In genomic region chr1:25476186-25477097, GRCh38 we compare ENCODE assay signal across 13 cellular contexts. TPM values are rescaled to one million over a fixed set of nuclear protein-coding genes. Genes with fewer than 3 reads are reported as not detected.
A peak's percentile ranks its signal among the peaks of the same experiment; 100 is the strongest.
DNase-seq lines count a peak whose midpoint lies in the region; ATAC-seq and TF ChIP-seq lines count a peak whose summit lies in the region.
"Had no signal": no experiment of that assay in that cellular context is flagged by ENCODE, and none has a peak within 500 bp of the region (broad histone marks: within the 10 kb centered on the region; RNA-seq: fewer than 3 reads in every experiment).

No MANE protein-coding gene starts in this region.

- H2BK20ac ChIP-seq in IMR-90 (ENCODE audit: low read depth, low read length), result no peak overlapping the region
- H2BK20ac ChIP-seq in H9 (ENCODE audit: low read depth, low read length, poor library complexity, severe bottlenecking), result no peak overlapping the region

- H4K5ac ChIP-seq in IMR-90 (ENCODE audit: low read depth, low read length) (no peak overlapping the region), H9 (ENCODE audit: insufficient read length, low read depth, low read length) (no peak overlapping the region)

- H3K23ac ChIP-seq in IMR-90 (ENCODE audit: low read depth, low read length) (no peak overlapping the region; the same call in 1 of the 2 replicates), H9 (ENCODE audit: insufficient read length, low read depth, low read length) (no peak overlapping the region)

- H3K9ac ChIP-seq in IMR-90 (ENCODE audit: low read depth, low read length) (no peak overlapping the region), OCI-LY3 (ENCODE audit: low read length) (peak overlapping the region; percentile 70), H9 (ENCODE audit: extremely low read depth, insufficient read length, low read length) (no peak overlapping the region)

- H4K91ac ChIP-seq in IMR-90 (ENCODE audit: insufficient read depth, low read depth, low read length) (no peak overlapping the region), H9 (ENCODE audit: insufficient read length, low read depth, low read length) (no peak overlapping the region)

- no peak overlapping the region for H3K27ac ChIP-seq in CD4-positive, alpha-beta T cell (ENCODE audit: low read depth, low read length)
- H3K27ac ChIP-seq in IMR-90 (ENCODE audit: insufficient read depth, low read length), result no peak overlapping the region
- H3K27ac ChIP-seq in OCI-LY3 (ENCODE audit: low read length), result peak overlapping the region; percentile 99
- H3K27ac ChIP-seq in foreskin keratinocyte, result no peak overlapping the region
- no peak overlapping the region for H3K27ac ChIP-seq in H9 (ENCODE audit: insufficient read length, low read depth, low read length)

- H3K14ac ChIP-seq in IMR-90 (replicated peaks; ENCODE audit: low read depth, low read length) (no peak overlapping the region), H9 (ENCODE audit: insufficient read depth, low read length) (no peak overlapping the region)

- H3K23me2 ChIP-seq in H9 (ENCODE audit: insufficient read length, low read depth, low read length, poor library complexity, severe bottlenecking), result no peaks in the 10 kb centered on the region

- H3K4me1 ChIP-seq in IMR-90 (ENCODE audit: control insufficient read depth, insufficient read depth, low read length) (no peaks in the 10 kb centered on the region), OCI-LY3 (ENCODE audit: low read length) (peaks cover 73% of the 10 kb centered on the region), foreskin keratinocyte (peaks cover 29% of the 10 kb centered on the region), H9 (ENCODE audit: insufficient read depth, low read length) (no peaks in the 10 kb centered on the region)

- H4K8ac ChIP-seq in IMR-90 (ENCODE audit: low read depth in 2 of 2, low read length in 2 of 2) (no peak overlapping the region), H9 (replicated peaks; ENCODE audit: insufficient read length, low read depth, low read length) (no peak overlapping the region)

- peak overlapping the region; percentile 95 for H3K27ac Mint-ChIP-seq in CD4-positive, alpha-beta T cell
- H3K27ac Mint-ChIP-seq in H9, result no peak overlapping the region; a peak in 1 of 7 replicates

- H2AFZ ChIP-seq in IMR-90 (replicated peaks; ENCODE audit: low read length, poor library complexity) (no peak overlapping the region), OCI-LY3 (ENCODE audit: low read depth, low read length) (no peak overlapping the region), H9 (ENCODE audit: low read length) (no peak overlapping the region)

- H3K4me1 Mint-ChIP-seq in CD4-positive, alpha-beta T cell (ENCODE audit: low read depth), result peaks cover 57% of the 10 kb centered on the region
- peaks cover 0 to 6% of the 10 kb centered on the region in 2 experiments; a peak in 1 of 4 replicates for H3K4me1 Mint-ChIP-seq in H9

- H3K18ac ChIP-seq in IMR-90 (ENCODE audit: low read depth, low read length) (no peak overlapping the region), H9 (ENCODE audit: insufficient read length, low read depth, low read length) (no peak overlapping the region)

- H3K27me3 Mint-ChIP-seq in CD4-positive, alpha-beta T cell, result no peaks in the 10 kb centered on the region
- no peaks in the 10 kb centered on the region for H3K27me3 Mint-ChIP-seq in H9 (ENCODE audit: low read depth)

- H3K4ac ChIP-seq in IMR-90 (ENCODE audit: low read depth, low read length) (no peak overlapping the region), H9 (ENCODE audit: low read depth, low read length) (no peak overlapping the region)

- H3K56ac ChIP-seq in IMR-90 (ENCODE audit: extremely low read depth, insufficient read depth, low read length) (no peak overlapping the region), H9 (ENCODE audit: insufficient read length, low read depth, low read length) (no peak overlapping the region)

- BruUV-seq in IMR-90 (replicated peaks; lab: Mats Ljungman, UMichigan), result no TSS peak

- 0 out of 2 replicates have a peak, but pooled peaks cover 4% of the 10 kb centered on the region for H3K9me1 ChIP-seq in IMR-90 (ENCODE audit: insufficient read depth, low read length)

- no peaks in the 10 kb centered on the region for H3K9me3 Mint-ChIP-seq in CD4-positive, alpha-beta T cell
- no peaks in the 10 kb centered on the region for H3K9me3 Mint-ChIP-seq in H9
- H3K9me3 Mint-ChIP-seq: CD14-positive monocyte, natural killer cell had no signal

- no peak overlapping the region for H3K4me2 ChIP-seq in IMR-90 (ENCODE audit: low read depth, low read length)
- peak overlapping the region; percentile 56 for H3K4me2 ChIP-seq in OCI-LY3 (ENCODE audit: low read length)
- no peak overlapping the region for H3K4me2 ChIP-seq in H9 (ENCODE audit: insufficient read depth, insufficient read length, low read length)

- H2BK12ac ChIP-seq in H9 (ENCODE audit: insufficient read length, low read depth, low read length), result no peak overlapping the region

- H3T11ph ChIP-seq in H9 (ENCODE audit: low read length), result no peak overlapping the region

- no peak for TF ChIP-seq CTCF in CD4-positive, alpha-beta T cell (IDR thresholded peaks at IDR 0.05)
- no peak for TF ChIP-seq CTCF in IMR-90 (conservative IDR thresholded peaks at IDR 0.05; ENCODE audit: low read depth, low read length)
- no peak for TF ChIP-seq CTCF in OCI-LY3 (IDR thresholded peaks at IDR 0.05; ENCODE audit: low read depth, low read length)
- TF ChIP-seq CTCF in foreskin keratinocyte (conservative IDR thresholded peaks at IDR 0.05), result no peak
- TF ChIP-seq CTCF in H9 (conservative IDR thresholded peaks at IDR 0.05), result no peak

- H3K36me3 ChIP-seq in IMR-90 (ENCODE audit: control insufficient read depth, insufficient read depth, low read length) (0 out of 2 replicates have a peak, but pooled peaks cover 1% of the 10 kb centered on the region), OCI-LY3 (replicated peaks; ENCODE audit: low read depth, low read length) (peaks cover 14% of the 10 kb centered on the region)

- TF ChIP-seq POLR2A in IMR-90 (IDR thresholded peaks at IDR 0.05; ENCODE audit: low read depth, low read length), result no peak

- H3K27me3 ChIP-seq in CD4-positive, alpha-beta T cell (ENCODE audit: control insufficient read depth, insufficient read depth, low read length), result no peaks in the 10 kb centered on the region
- H3K27me3 ChIP-seq in IMR-90 (ENCODE audit: control insufficient read depth, insufficient read depth, low read length) (no peaks in the 10 kb centered on the region), OCI-LY3 (ENCODE audit: low read depth, low read length) (no peaks in the 10 kb centered on the region), foreskin keratinocyte (no peaks in the 10 kb centered on the region), H9 (ENCODE audit: insufficient read depth, low read length) (no peaks in the 10 kb centered on the region)
- H3K27me3 ChIP-seq: MG63 had no signal

- no peak overlapping the region for H2AK9ac ChIP-seq in IMR-90 (replicated peaks; ENCODE audit: low read depth, low read length, poor library complexity)

- no CpG with 5 or more reads among the region's 2 CpGs for WGBS in IMR-90 (ENCODE audit: extremely low coverage in 2 of 2, insufficient read length in 1 of 2), 2 experiments
- WGBS in H9 (ENCODE audit: extremely low coverage, insufficient read length, low lambda C conversion rate), result no CpG with 5 or more reads among the region's 2 CpGs

- dilution Hi-C loops in IMR-90 (cut with HindIII; ENCODE audit: low sequenced_read_pairs, unreplicated experiment), result no loop called here

- H3K36me3 Mint-ChIP-seq in CD4-positive, alpha-beta T cell (ENCODE audit: low read depth), result peaks cover 20% of the 10 kb centered on the region
- no peaks in the 10 kb centered on the region for H3K36me3 Mint-ChIP-seq in H9 (ENCODE audit: insufficient read depth in 1 of 3, low read depth in 3 of 3)
- H3K36me3 Mint-ChIP-seq: natural killer cell had no signal

- ATAC-seq in CD4-positive, alpha-beta T cell (ENCODE audit: poor library complexity), result peak; percentile 36
- ATAC-seq in IMR-90 (ENCODE audit: low read depth) (no peak), foreskin keratinocyte (peak; percentile 46), HG02870 (IDR thresholded peaks at IDR 0.05; ENCODE audit: unreplicated experiment) (no peak), HG02678 (IDR thresholded peaks at IDR 0.05; ENCODE audit: unreplicated experiment) (no peak), HG03280 (IDR thresholded peaks at IDR 0.05; ENCODE audit: unreplicated experiment) (no peak)
- ATAC-seq: natural killer cell had no signal

- no peak for TF ChIP-seq RAD21 in IMR-90 (IDR thresholded peaks at IDR 0.05; ENCODE audit: low read length)

- H2BK120ac ChIP-seq in IMR-90 (ENCODE audit: low read depth, low read length) (no peak overlapping the region), H9 (ENCODE audit: low read depth, low read length, poor library complexity, severe bottlenecking) (no peak overlapping the region)

- peaks cover 11% of the 10 kb centered on the region; the same call in 1 of the 2 replicates for H4K20me1 ChIP-seq in IMR-90 (ENCODE audit: insufficient read depth, low read length)
- H4K20me1 ChIP-seq in OCI-LY3 (ENCODE audit: insufficient read depth, low read length), result 0 out of 2 replicates have a peak, but pooled peaks cover 4% of the 10 kb centered on the region
- no peaks in the 10 kb centered on the region for H4K20me1 ChIP-seq in H9 (ENCODE audit: control insufficient read depth, insufficient read depth, insufficient read length)

- no peak overlapping the region for H3K4me3 Mint-ChIP-seq in CD4-positive, alpha-beta T cell
- H3K4me3 Mint-ChIP-seq in H9, result no peak overlapping the region
- H3K4me3 Mint-ChIP-seq: CD14-positive monocyte, natural killer cell had no signal

- H3K79me1 ChIP-seq in IMR-90 (ENCODE audit: low read depth in 1 of 2, low read length in 2 of 2) (peaks cover 35 to 53% of the 10 kb centered on the region in 2 experiments), H9 (ENCODE audit: insufficient read depth, low read depth, low read length, poor library complexity, severe bottlenecking) (no peaks in the 10 kb centered on the region)

- CTCF ChIA-PET in CD4-positive, alpha-beta T cell (lab: Charles Lee), result interaction anchor here (1.1 to 1.8 kb wide), 4 partner anchors 11 to 48 kb away, joined by 3 to 4 read pairs (median 4); no protein-coding TSS in a partner anchor
- CTCF ChIA-PET in IMR-90 (lab: Yijun Ruan, JAX), result interaction anchor here (0.6 to 1.1 kb wide), 3 partner anchors 10 to 1591 kb away, joined by 3 to 4 read pairs (median 3); no protein-coding TSS in a partner anchor

- H3K9me3 ChIP-seq in CD4-positive, alpha-beta T cell (ENCODE audit: control insufficient read depth, low read length), result no peaks in the 10 kb centered on the region
- no peaks in the 10 kb centered on the region for H3K9me3 ChIP-seq in IMR-90 (ENCODE audit: control insufficient read depth, insufficient read depth, low read length)
- H3K9me3 ChIP-seq in OCI-LY3 (ENCODE audit: insufficient read depth, low read length), result no peaks in the 10 kb centered on the region
- no peaks in the 10 kb centered on the region for H3K9me3 ChIP-seq in H9 (ENCODE audit: control insufficient read depth, low read depth, low read length)
- H3K9me3 ChIP-seq: MG63 had no signal

- POLR2A ChIA-PET in CD4-positive, alpha-beta T cell (lab: Charles Lee), result interaction anchor here (0.6 to 2.5 kb wide), 8 partner anchors 9 to 96 kb away, joined by 3 to 8 read pairs (median 3); partner anchors contain the start of genes LDLRAP1 and MACO1
- POLR2A ChIA-PET in IMR-90 (lab: Charles Lee; ENCODE audit: unreplicated experiment), result interaction anchor here (0.6 kb wide), 1 partner anchor 1756 kb away, joined by 3 read pairs; no protein-coding TSS in a partner anchor

- H3K79me2 ChIP-seq in OCI-LY3 (ENCODE audit: low read length), result peaks cover 87% of the 10 kb centered on the region
- H3K79me2 ChIP-seq in H9 (ENCODE audit: insufficient read depth, low read length), result no peaks in the 10 kb centered on the region

- H2BK5ac ChIP-seq in IMR-90 (ENCODE audit: low read depth, low read length, poor library complexity, severe bottlenecking) (no peak overlapping the region), H9 (ENCODE audit: insufficient read length, low read length) (no peak overlapping the region)

- in situ Hi-C loops in IMR-90 (cut with MboI; ENCODE audit: low sequenced_read_pairs), result no loop called here

- H2BK15ac ChIP-seq in IMR-90 (ENCODE audit: low read depth, low read length) (no peak overlapping the region), H9 (ENCODE audit: low read depth, low read length) (no peak overlapping the region)

- DNase-seq in CD4-positive, alpha-beta T cell, result no peak
- DNase-seq in IMR-90, result no peak
- DNase-seq in foreskin keratinocyte, result peak in 1 of 2 donors; percentile 70
- DNase-seq in H9, result no peak
- DNase-seq: caudate nucleus, MG63, natural killer cell, T-helper 9 cell had no signal

- intact Hi-C loops in CD4-positive, alpha-beta T cell (cut with DNase I, micrococcal nuclease), result no loop called here
- intact Hi-C loops in IMR-90 (cut with micrococcal nuclease), result no loop called here

- H2AK5ac ChIP-seq in IMR-90 (ENCODE audit: low read depth, low read length) (no peak overlapping the region), H9 (ENCODE audit: insufficient read length, low read length) (no peak overlapping the region)

- H3K4me3 ChIP-seq in IMR-90 (ENCODE audit: insufficient read depth, low read depth, low read length) (no peak overlapping the region), OCI-LY3 (ENCODE audit: low read length) (peak overlapping the region; percentile 54)
- H3K4me3 ChIP-seq: MG63 had no signal

RNA-seq across cellular contexts. Expression of gene MACO1, which starts 45.7 kb away (rescaled TPM):
- total RNA-seq in CD4-positive, alpha-beta T cell, result 10 to 100 TPM; 24.1 to 24.9 TPM
- total RNA-seq in IMR-90 (2012; rRNA removed), result 12.7 and 18.1 TPM in 2 replicates
- 6.8 TPM in 2 replicates for polyA plus RNA-seq in IMR-90 (2012; rRNA removed)
- 1.8 and 2.3 TPM in 2 replicates for polyA plus RNA-seq in IMR-90 (2012; cell fraction: cytosol; rRNA removed)
- polyA plus RNA-seq in IMR-90 (2012; cell fraction: nucleus; rRNA removed; ENCODE audit: low replicate concordance), result 2.2 and 11.3 TPM in 2 replicates
- total RNA-seq in foreskin keratinocyte, result 12.6 and 15.9 TPM in 2 replicates
- 7.8 and 7.9 TPM in 2 replicates for polyA plus RNA-seq in foreskin keratinocyte
- 15.6 and 16.3 TPM in 2 replicates for total RNA-seq in H9 (2021)

RNA-seq across cellular contexts. Expression of gene RHCE, which starts 55.8 kb away (rescaled TPM):
- 1 to 10 TPM in 1 of 2 experiments, under 1 TPM in 1; 0.25 to 1.1 TPM for total RNA-seq in CD4-positive, alpha-beta T cell
- total RNA-seq in IMR-90 (2012; rRNA removed) (0.54 and 0.56 TPM in 2 replicates), foreskin keratinocyte (0.07 and 0.10 TPM in 2 replicates), H9 (2021) (0.26 and 0.90 TPM in 2 replicates)
- polyA plus RNA-seq in IMR-90 (2012; rRNA removed) (0.39 and 0.62 TPM in 2 replicates), foreskin keratinocyte (0.12 TPM in 1 of 2 replicates, not detected in the other)
- 0.70 and 1.3 TPM in 2 replicates for polyA plus RNA-seq in IMR-90 (2012; cell fraction: cytosol; rRNA removed)
- 0.49 and 0.58 TPM in 2 replicates for polyA plus RNA-seq in IMR-90 (2012; cell fraction: nucleus; rRNA removed; ENCODE audit: low replicate concordance)
- total RNA-seq: natural killer cell had no signal

Comparison
In these comparisons a context has a peak if more than half of its experiments do, and no peak if none do; other contexts are left out.
1. ATAC-seq: peak in CD4-positive, alpha-beta T cell (single experiment) and foreskin keratinocyte (single experiment); none in IMR-90 (single experiment), HG02870 (single experiment), HG02678 (single experiment) and HG03280 (single experiment).